1 cellular context compared by ENCODE assay signal in genomic region chr2:37337636-37338280, GRCh38.
TF ChIP-seq lines count a peak whose summit lies in the region.

No MANE protein-coding gene starts in this region.

TF ChIP-seq in IMR-90, 13 proteins besides CTCF, POLR2A, EP300 and RAD21:
- no peak for TF ChIP-seq FOS (IDR thresholded peaks at IDR 0.05; ENCODE audit: low read depth, low read length)
- TF ChIP-seq CEBPB (IDR thresholded peaks at IDR 0.05; ENCODE audit: low read depth, low read length): peak; percentile 50; the same call in 1 of the 2 replicates
- TF ChIP-seq SMC3 (IDR thresholded peaks at IDR 0.05; ENCODE audit: low read depth, low read length): no peak
